ENCODE assay signal across 8 cellular contexts in the genomic region with DNA sequence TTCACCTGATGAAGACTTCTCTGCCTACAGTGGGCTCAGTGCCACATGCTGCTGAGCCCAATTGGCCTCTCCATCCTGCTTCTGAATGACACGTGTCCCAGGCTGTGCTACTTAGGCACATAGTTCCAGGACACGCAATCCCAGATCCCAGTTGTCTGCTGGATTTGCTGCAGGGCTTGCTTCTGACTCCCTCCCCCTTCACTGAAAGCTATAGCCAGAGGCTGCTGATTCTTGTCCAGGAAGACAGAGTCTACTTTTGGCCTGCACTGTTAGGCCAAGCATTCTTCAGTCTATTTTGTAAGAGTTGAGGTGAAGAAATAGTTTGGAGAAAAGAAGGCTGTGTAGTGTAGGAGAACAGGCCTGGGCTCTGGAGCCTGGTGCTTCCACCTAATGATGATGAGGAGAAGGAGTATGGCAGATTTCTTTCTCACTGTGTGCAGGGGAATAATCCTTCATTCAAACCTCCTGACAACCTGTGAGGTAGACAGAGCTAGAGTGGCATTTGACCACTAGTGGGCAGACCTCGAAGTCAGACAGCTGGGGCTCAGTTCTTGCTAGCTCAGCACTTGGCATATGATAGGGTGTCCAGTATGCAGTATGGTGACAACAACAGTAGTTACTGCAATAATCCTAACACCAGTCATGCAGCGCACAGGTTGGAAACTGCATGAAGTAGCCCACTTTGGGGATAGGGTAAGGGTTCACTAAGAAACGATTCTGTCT. TPM values are rescaled to one million over a fixed set of nuclear protein-coding genes. Genes with fewer than 3 reads are reported as not detected.
A peak's percentile ranks its signal among the peaks of the same experiment; 100 is the strongest.
DNase-seq lines count a peak whose midpoint lies in the region; ATAC-seq, FAIRE-seq and TF ChIP-seq lines count a peak whose summit lies in the region.

No MANE protein-coding gene starts in this region.

- POLR2A ChIA-PET in SK-N-SH (lab: Yijun Ruan, JAX) = no interaction called here

- H3K4me3 ChIP-seq in SK-N-SH (ENCODE audit: low read depth in 2 of 2, low read length in 1 of 2) = no peak overlapping the region

- peak; percentile 4 for DNase-seq in GM19239 (ENCODE audit: insufficient read length, low spot score)
- peak; percentile 37 for DNase-seq in SK-N-SH
- DNase-seq in glutamatergic neuron = peak; percentile 26
- DNase-seq in stimulated activated naive CD8-positive, alpha-beta T cell treated with anti-CD3 and anti-CD28 coated beads, Interleukin-15, Interleukin-2, amounts not matched to agents 100 U/mL and 50 U/mL, for 24 hours = peak; percentile 13
- no peak for DNase-seq in NCI-H1436 treated with DMSO at 0.1 percent for 48 hours (lab: John Stamatoyannopoulos, UW)

- H3K79me2 ChIP-seq in SK-N-SH (ENCODE audit: insufficient read depth) = no peaks in the 10 kb centered on the region

- no peak overlapping the region for H3K27ac Mint-ChIP-seq in glutamatergic neuron (ENCODE audit: unreplicated experiment)

- no peaks in the 10 kb centered on the region for H3K36me3 ChIP-seq in SK-N-SH (replicated peaks in 1 of 2; ENCODE audit: control insufficient read depth in 1 of 2, insufficient read depth in 2 of 2, low read length in 1 of 2)

- no peaks in the 10 kb centered on the region for H3K9me2 ChIP-seq in SK-N-SH

- no peak overlapping the region for H3K4me3 Mint-ChIP-seq in glutamatergic neuron (ENCODE audit: unreplicated experiment)

- no peak for TF ChIP-seq EP300 in SK-N-SH (IDR thresholded peaks at IDR 0.05; ENCODE audit: borderline replicate concordance in 1 of 2, low read depth in 1 of 2, low read length in 1 of 2)

- no peaks in the 10 kb centered on the region for H3K36me3 Mint-ChIP-seq in glutamatergic neuron (ENCODE audit: unreplicated experiment)

- no peak for FAIRE-seq in GM19239 (lab: Jason Lieb, UNC)

- no peak overlapping the region for H3K9ac ChIP-seq in SK-N-SH

- no peaks in the 10 kb centered on the region for H4K20me1 ChIP-seq in SK-N-SH (ENCODE audit: insufficient read depth)

- peak; percentile 53 for TF ChIP-seq RAD21 in SK-N-SH (IDR thresholded peaks at IDR 0.05; ENCODE audit: low read length)

- peak; percentile 49 for ATAC-seq in stimulated activated naive CD8-positive, alpha-beta T cell treated with anti-CD3 and anti-CD28 coated beads, Interleukin-15, Interleukin-2, amounts not matched to agents 100 U/mL and 50 U/mL, for 24 hours
- ATAC-seq in GM18511 (IDR thresholded peaks at IDR 0.05; ENCODE audit: unreplicated experiment) (no peak), HG02610 (IDR thresholded peaks at IDR 0.05; ENCODE audit: unreplicated experiment) (no peak)

- no peaks in the 10 kb centered on the region for H3K27me3 Mint-ChIP-seq in glutamatergic neuron (ENCODE audit: unreplicated experiment)

- H3K9me3 ChIP-seq in SK-N-SH = no peaks in the 10 kb centered on the region

- TF ChIP-seq CTCF in C4-2B (conservative IDR thresholded peaks at IDR 0.05) (peak; percentile 77), SK-N-SH (IDR thresholded peaks at IDR 0.05) (peak; percentile 56), glutamatergic neuron (IDR thresholded peaks at IDR 0.05; ENCODE audit: partially characterized antibody, unreplicated experiment) (peak; percentile 28)

- no peak overlapping the region for H2AFZ ChIP-seq in SK-N-SH (ENCODE audit: low read depth)

- H3K27ac ChIP-seq in C4-2B (no peak overlapping the region), SK-N-SH (ENCODE audit: low read depth in 2 of 2, low read length in 1 of 2) (no peak overlapping the region)

- no peaks in the 10 kb centered on the region for H3K9me3 Mint-ChIP-seq in glutamatergic neuron (ENCODE audit: unreplicated experiment)

- peaks cover 3 to 19% of the 10 kb centered on the region in 2 experiments; a peak in 3 of 4 replicates for H3K4me1 ChIP-seq in SK-N-SH (ENCODE audit: control insufficient read depth in 1 of 2, insufficient read depth in 2 of 2, low read depth in 1 of 2, low read length in 1 of 2)

- H3K27me3 ChIP-seq in SK-N-SH (ENCODE audit: insufficient read depth) = no peaks in the 10 kb centered on the region

- peaks cover 21% of the 10 kb centered on the region for H3F3A ChIP-seq in SK-N-SH (replicated peaks; ENCODE audit: insufficient read depth)

- no peak overlapping the region for H3K4me2 ChIP-seq in SK-N-SH

- CTCF ChIA-PET in SK-N-SH (lab: Yijun Ruan, JAX) = interaction anchor here (0.6 to 2.1 kb wide), 7 partner anchors 14 to 183 kb away, joined by 3 to 14 read pairs (median 3); no protein-coding TSS in a partner anchor

- peaks cover 4% of the 10 kb centered on the region for H3K4me1 Mint-ChIP-seq in glutamatergic neuron (ENCODE audit: low read depth, unreplicated experiment)

- WGBS in SK-N-SH (ENCODE audit: low lambda C conversion rate) = 78% methylated on average over 5 of the region's 5 CpGs

TF ChIP-seq in SK-N-SH, 30 proteins besides CTCF, POLR2A, EP300 and RAD21:
- peak; percentile 52; the same call in 1 of the 2 replicates for TF ChIP-seq SMC3 (IDR thresholded peaks at IDR 0.05; ENCODE audit: low read depth, low read length)
- TF ChIP-seq, protein P1, sequence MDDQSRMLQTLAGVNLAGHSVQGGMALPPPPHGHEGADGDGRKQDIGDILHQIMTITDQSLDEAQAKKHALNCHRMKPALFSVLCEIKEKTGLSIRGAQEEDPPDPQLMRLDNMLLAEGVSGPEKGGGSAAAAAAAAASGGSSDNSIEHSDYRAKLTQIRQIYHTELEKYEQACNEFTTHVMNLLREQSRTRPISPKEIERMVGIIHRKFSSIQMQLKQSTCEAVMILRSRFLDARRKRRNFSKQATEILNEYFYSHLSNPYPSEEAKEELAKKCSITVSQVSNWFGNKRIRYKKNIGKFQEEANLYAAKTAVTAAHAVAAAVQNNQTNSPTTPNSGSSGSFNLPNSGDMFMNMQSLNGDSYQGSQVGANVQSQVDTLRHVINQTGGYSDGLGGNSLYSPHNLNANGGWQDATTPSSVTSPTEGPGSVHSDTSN (IDR thresholded peaks at IDR 0.05) = no peak
- TF ChIP-seq NFIC (IDR thresholded peaks at IDR 0.05; ENCODE audit: borderline replicate concordance) = no peak
- no peak for TF ChIP-seq TEAD4 (IDR thresholded peaks at IDR 0.05; ENCODE audit: borderline replicate concordance, insufficient read depth)
TF ChIP-seq in SK-N-SH: peak in this region for 1.

RNA-seq across cellular contexts. Expression of a gene that starts 19.5 kb away (rescaled TPM):
- polyA plus RNA-seq in SK-N-SH (2012; rRNA removed) = 0.76 and 1.7 TPM in 2 replicates
- polyA plus RNA-seq in SK-N-SH (2012; cell fraction: cytosol; rRNA removed) = 1.8 and 2.4 TPM in 2 replicates
- 0.35 and 1.4 TPM in 2 replicates for polyA plus RNA-seq in SK-N-SH (2012; cell fraction: nucleus; rRNA removed)
- total RNA-seq in glutamatergic neuron (ENCODE audit: unreplicated experiment) = not detected

RNA-seq across cellular contexts. Expression of a gene that starts 34.0 kb away (rescaled TPM):
- 0.16 and 0.20 TPM in 2 replicates for polyA plus RNA-seq in SK-N-SH (2012; rRNA removed)
- 0.25 and 0.33 TPM in 2 replicates for polyA plus RNA-seq in SK-N-SH (2012; cell fraction: cytosol; rRNA removed)
- polyA plus RNA-seq in SK-N-SH (2012; cell fraction: nucleus; rRNA removed) = 0.20 and 0.50 TPM in 2 replicates
- 0.20 TPM for total RNA-seq in glutamatergic neuron (ENCODE audit: unreplicated experiment)
